Comparison of ENCODE assay signal across 8 cellular contexts in genomic region chr20:17504898-17505663, GRCh38. TPM values are rescaled to one million over a fixed set of nuclear protein-coding genes. Genes with fewer than 3 reads are reported as not detected.
DNase-seq lines count a peak whose midpoint lies in the region; ATAC-seq and TF ChIP-seq lines count a peak whose summit lies in the region.

No MANE protein-coding gene starts in this region.

- no peaks in the 10 kb centered on the region for H4K20me1 ChIP-seq in smooth muscle cell (ENCODE audit: low read depth)

- H3K4me2 ChIP-seq in smooth muscle cell, result peak overlapping the region; percentile 92

- H3K79me2 ChIP-seq in smooth muscle cell (ENCODE audit: low read depth), result no peaks in the 10 kb centered on the region

- H3K4me1 ChIP-seq in breast epithelium (no peaks in the 10 kb centered on the region), smooth muscle cell (ENCODE audit: low read depth) (no peaks in the 10 kb centered on the region)

- DNase-seq in DMS 273 (lab: John Stamatoyannopoulos, UW; ENCODE audit: unreplicated experiment), result peak; percentile 66
- DNase-seq in DMS 273 treated with DMSO at 0.1 percent for 48 hours (lab: John Stamatoyannopoulos, UW), result no peak
- peak; percentile 86 for DNase-seq in NB4 (ENCODE audit: low read depth)
- peak in 4 of 5 experiments; percentile 21 to 66 (median 39) for DNase-seq in T-helper 2 cell
- DNase-seq in breast epithelium (ENCODE audit: low spot score in 2 of 2), result peak in 1 of 2 donors; percentile 21
- DNase-seq in iPS-NIHi7 (ENCODE audit: extremely low spot score), result peak; percentile 70
- peak; percentile 51 for DNase-seq in smooth muscle cell (lab: John Stamatoyannopoulos, UW; ENCODE audit: unreplicated experiment)

- no peak overlapping the region for H3K9ac ChIP-seq in smooth muscle cell (ENCODE audit: low read depth)

- H3K9me3 ChIP-seq in breast epithelium (no peaks in the 10 kb centered on the region), smooth muscle cell (replicated peaks; ENCODE audit: low read depth) (no peaks in the 10 kb centered on the region)

- peaks cover 6% of the 10 kb centered on the region for H3F3A ChIP-seq in smooth muscle cell (ENCODE audit: low read depth)

- 3% methylated on average over 30 of the region's 30 CpGs for WGBS in smooth muscle cell (ENCODE audit: low lambda C conversion rate)

- TF ChIP-seq POLR2A in NB4 (IDR thresholded peaks at IDR 0.05; ENCODE audit: extremely low read depth, insufficient read length) (peak; percentile 22), breast epithelium (IDR thresholded peaks at IDR 0.05) (no peak)

- intact Hi-C loops in breast epithelium (cut with DNase I; ENCODE audit: low total_unique reads), result no loop called here

- TF ChIP-seq CTCF in NB4 (IDR thresholded peaks at IDR 0.05; ENCODE audit: low read depth, low read length), result peak; percentile 26
- TF ChIP-seq CTCF in breast epithelium (IDR thresholded peaks at IDR 0.05), result peak in 2 of 3 donors; percentile 60 to 71
- peak; percentile 63 for TF ChIP-seq CTCF in smooth muscle cell (IDR thresholded peaks at IDR 0.05; ENCODE audit: borderline replicate concordance, insufficient read depth, poor library complexity, severe bottlenecking)

- H3K36me3 ChIP-seq in breast epithelium (no peaks in the 10 kb centered on the region), smooth muscle cell (ENCODE audit: low read depth) (no peaks in the 10 kb centered on the region)

- ATAC-seq in HG02642 (IDR thresholded peaks at IDR 0.05; ENCODE audit: poor library complexity, unreplicated experiment), result peak; percentile 68

- peak overlapping the region; percentile 67 for H2AFZ ChIP-seq in smooth muscle cell (ENCODE audit: low read depth)

- H3K27me3 ChIP-seq in breast epithelium (no peaks in the 10 kb centered on the region), smooth muscle cell (ENCODE audit: low read depth) (no peaks in the 10 kb centered on the region)

- H3K4me3 ChIP-seq in NB4 (ENCODE audit: low read depth, low read length) (peak overlapping the region; percentile 62), breast epithelium (peak overlapping the region; percentile 46 to 77 (median 48)), smooth muscle cell (peak overlapping the region; percentile 51)

- no peak overlapping the region for H3K27ac ChIP-seq in breast epithelium
- H3K27ac ChIP-seq in smooth muscle cell (ENCODE audit: low read depth), result peak overlapping the region; percentile 72

RNA-seq across cellular contexts. Expression of gene BFSP1, which starts 26.1 kb away (rescaled TPM):
- 1 to 10 TPM in 2 of 3 donors, under 1 TPM in 1; 0.80 to 2.8 (median 1.6) TPM for total RNA-seq in breast epithelium
- total RNA-seq in smooth muscle cell, result 0.76 and 1.0 TPM in 2 replicates
- 1.3 and 1.6 TPM in 2 replicates for polyA plus RNA-seq in smooth muscle cell
